33 cellular contexts compared by ENCODE assay signal in genomic region chr2:236483102-236483501, GRCh38.
"Had no signal": no experiment of that assay in that cellular context is flagged by ENCODE, and none has a peak within 500 bp of the region (broad histone marks: within the 10 kb centered on the region; RNA-seq: fewer than 3 reads in every experiment).

No MANE protein-coding gene starts in this region.

- H3K36me3 ChIP-seq: adrenal gland, ascending aorta, brain microvascular endothelial cell, breast epithelium, cardiac muscle cell had no signal

- ATAC-seq: activated naive CD4-positive, alpha-beta T cell treated with anti-CD3 and anti-CD28 coated beads, Interleukin-2, amount 50 U/mL, for 72 hours; activated naive CD8-positive, alpha-beta T cell treated with anti-CD3 and anti-CD28 coated beads, Interleukin-2, amount 50 U/mL, for 24 hours; activated T-cell treated with anti-CD3 and anti-CD28 coated beads, Interleukin-2, amount 50 U/mL, for 4 hours; activated T-cell treated with anti-CD3 and anti-CD28 coated beads, Interleukin-2, amount 50 U/mL, for 72 hours; activated T-helper 17 cell treated with anti-CD3 and anti-CD28 coated beads, Interleukin-2, amount 50 U/mL, for 72 hours; body of pancreas had no signal

- DNase-seq: activated effector memory CD4-positive, alpha-beta T cell treated with anti-CD3 and anti-CD28 coated beads, Interleukin-2, amount 50 U/mL, for 16 hours; activated effector memory CD4-positive, alpha-beta T cell treated with Interleukin-2 at 50 U/mL for 16 hours; activated gamma-delta T cell; activated gamma-delta T cell treated with Interleukin-2 at 50 U/mL for 16 hours; activated naive CD4-positive, alpha-beta T cell; activated naive CD4-positive, alpha-beta T cell treated with anti-CD3 and anti-CD28 coated beads for 36 hours; activated naive CD4-positive, alpha-beta T cell treated with anti-CD3 and anti-CD28 coated beads, Interleukin-2, amount 10 ng/mL, durations not matched to agents 7 days and 5 days; activated naive CD4-positive, alpha-beta T cell treated with anti-CD3 and anti-CD28 coated beads, Interleukin-2, amount 50 U/mL, for 16 hours; activated naive CD4-positive, alpha-beta T cell treated with Interleukin-2 at 50 U/mL for 16 hours; activated naive CD8-positive, alpha-beta T cell treated with anti-CD3 and anti-CD28 coated beads for 36 hours; activated naive CD8-positive, alpha-beta T cell treated with anti-CD3 and anti-CD28 coated beads, Interleukin-2, amount 10 ng/mL, durations not matched to agents 7 days and 5 days; activated naive CD8-positive, alpha-beta T cell treated with anti-CD3 and anti-CD28 coated beads, Interleukin-2, amount 50 U/mL, for 24 hours; activated T-cell treated with anti-CD3 and anti-CD28 coated beads, Interleukin-2, amount 50 U/mL, for 24 hours; activated T-cell treated with anti-CD3 and anti-CD28 coated beads, Interleukin-2, amount 50 U/mL, for 4 hours; activated T-cell treated with anti-CD3 and anti-CD28 coated beads, Interleukin-2, amount 50 U/mL, for 48 hours; activated T-cell treated with anti-CD3 and anti-CD28 coated beads, Interleukin-2, amount 50 U/mL, for 72 hours; adrenal gland; amniotic stem cell; amygdala; anterior cingulate cortex; aorta; body of pancreas; brain microvascular endothelial cell; caudate nucleus; central memory CD4-positive, alpha-beta T cell; cerebellar nuclear complex had no signal

- FAIRE-seq: astrocyte, bronchial epithelial cell had no signal

- H3K4me3 ChIP-seq: adrenal gland, ascending aorta, body of pancreas, breast epithelium, cardiac muscle cell had no signal

- H3K27ac ChIP-seq: adrenal gland, ascending aorta, body of pancreas, brain microvascular endothelial cell, breast epithelium, cardiac muscle cell had no signal

- H3K4me1 ChIP-seq: adrenal gland, ascending aorta, body of pancreas, breast epithelium had no signal

- H3K27me3 ChIP-seq: adrenal gland, ascending aorta, body of pancreas, brain microvascular endothelial cell, breast epithelium, cardiac muscle cell had no signal
